ENCODE assay signal across 16 cellular contexts in genomic region chr11:48880021-48880441, GRCh38.
DNase-seq lines count a peak whose midpoint lies in the region; ATAC-seq and TF ChIP-seq lines count a peak whose summit lies in the region.
"Had no signal": no experiment of that assay in that cellular context is flagged by ENCODE, and none has a peak within 500 bp of the region (broad histone marks: within the 10 kb centered on the region; RNA-seq: fewer than 3 reads in every experiment).

No MANE protein-coding gene starts in this region.

- no peaks in the 10 kb centered on the region for H3K36me3 ChIP-seq in lower lobe of right lung
- no peaks in the 10 kb centered on the region for H3K36me3 ChIP-seq in spleen

- no peak overlapping the region for H3K4me3 Mint-ChIP-seq in activated T-cell treated with anti-CD3 and anti-CD28 coated beads, Interleukin-2, amount 50 U/mL, for 24 hours

- H3K9me3 ChIP-seq in lower lobe of right lung = no peaks in the 10 kb centered on the region
- peaks cover 0 to 6% (median 0%) of the 10 kb centered on the region in 8 donors for H3K9me3 ChIP-seq in spleen

- intact Hi-C loops in lower lobe of right lung (cut with DNase I) = no loop called here
- intact Hi-C loops in spleen (cut with DNase I; ENCODE audit: low total_unique reads) = no loop called here

- no peak for ATAC-seq in activated CD4-positive, CD25-positive, alpha-beta regulatory T cell treated with anti-CD3 and anti-CD28 coated beads, Interleukin-2, amount 50 U/mL, for 24 hours
- no peak for ATAC-seq in lower lobe of right lung
- ATAC-seq: Panc1 had no signal

- DNase-seq in activated CD4-positive, CD25-positive, alpha-beta regulatory T cell treated with anti-CD3 and anti-CD28 coated beads, Interleukin-2, amount 50 U/mL, for 72 hours = peak; percentile 23
- DNase-seq in coronary artery (ENCODE audit: low spot score) = peak; percentile 62
- DNase-seq in lower lobe of right lung = peak; percentile 24
- DNase-seq in spleen = peak; percentile 58
- no peak for DNase-seq in activated T-cell treated with anti-CD3 and anti-CD28 coated beads, Interleukin-2, amount 50 U/mL, for 24 hours
- DNase-seq in G401 (ENCODE audit: low spot score) = no peak
- no peak for DNase-seq in NCI-H345 (lab: John Stamatoyannopoulos, UW)
- DNase-seq: AML-193, KBM-7, NCI-H1105, NCI-H1694, NCI-H2081 treated with DMSO at 0.1 percent for 48 hours had no signal

- H3K4me1 ChIP-seq in lower lobe of right lung (no peaks in the 10 kb centered on the region), spleen (no peaks in the 10 kb centered on the region)

- H3K27ac Mint-ChIP-seq in activated T-cell treated with anti-CD3 and anti-CD28 coated beads, Interleukin-2, amount 50 U/mL, for 24 hours = no peak overlapping the region

- no peaks in the 10 kb centered on the region for H3K36me3 Mint-ChIP-seq in activated T-cell treated with anti-CD3 and anti-CD28 coated beads, Interleukin-2, amount 50 U/mL, for 24 hours (ENCODE audit: low read depth)

- 87 to 91% (median 87%) methylated on average over 17 to 24 of the region's 24 CpGs for WGBS in spleen, 5 donors

- H3K27me3 ChIP-seq in lower lobe of right lung (ENCODE audit: low read depth) (no peaks in the 10 kb centered on the region), spleen (replicated peaks in 1 of 7) (no peaks in the 10 kb centered on the region)

- H3K9me3 Mint-ChIP-seq in activated T-cell treated with anti-CD3 and anti-CD28 coated beads, Interleukin-2, amount 50 U/mL, for 24 hours = no peaks in the 10 kb centered on the region

- in situ Hi-C loops in G401 (cut with HindIII; ENCODE audit: low sequenced_read_pairs) = no loop called here

- TF ChIP-seq POLR2A in spleen (IDR thresholded peaks at IDR 0.05) = no peak

- H3K27ac ChIP-seq in coronary artery = no peak overlapping the region
- H3K27ac ChIP-seq in lower lobe of right lung = no peak overlapping the region
- H3K27ac ChIP-seq in spleen = no peak overlapping the region
- H3K27ac ChIP-seq: 22Rv1, C4-2B had no signal

- H3K4me3 ChIP-seq in coronary artery (no peak overlapping the region), lower lobe of right lung (no peak overlapping the region), spleen (no peak overlapping the region)

- H3K27me3 Mint-ChIP-seq in activated T-cell treated with anti-CD3 and anti-CD28 coated beads, Interleukin-2, amount 50 U/mL, for 24 hours = no peaks in the 10 kb centered on the region

- H3K4me1 Mint-ChIP-seq in activated T-cell treated with anti-CD3 and anti-CD28 coated beads, Interleukin-2, amount 50 U/mL, for 24 hours (ENCODE audit: low read depth) = no peaks in the 10 kb centered on the region

- TF ChIP-seq CTCF in coronary artery (IDR thresholded peaks at IDR 0.05) = no peak
- TF ChIP-seq CTCF in lower lobe of right lung (IDR thresholded peaks at IDR 0.05) = no peak
- TF ChIP-seq CTCF in spleen (IDR thresholded peaks at IDR 0.05 in 8 of 11, conservative IDR thresholded peaks at IDR 0.05 in 3 of 11) = no peak

Comparison
In these comparisons a context has a peak if more than half of its experiments do, and no peak if none do; other contexts are left out.
1. DNase-seq: peak in activated CD4-positive, CD25-positive, alpha-beta regulatory T cell treated with anti-CD3 and anti-CD28 coated beads, Interleukin-2, amount 50 U/mL, for 72 hours (single experiment), coronary artery (single experiment), lower lobe of right lung (single experiment) and spleen (single experiment); none in activated T-cell treated with anti-CD3 and anti-CD28 coated beads, Interleukin-2, amount 50 U/mL, for 24 hours (single experiment), G401 (single experiment) and NCI-H345 (single experiment).